Comparison of ENCODE assay signal across 10 cellular contexts in genomic region chr19:49878744-49879070, GRCh38. TPM values are rescaled to one million over a fixed set of nuclear protein-coding genes. Genes with fewer than 3 reads are reported as not detected.
A peak's percentile ranks its signal among the peaks of the same experiment; 100 is the strongest.
DNase-seq lines count a peak whose midpoint lies in the region; ATAC-seq and TF ChIP-seq lines count a peak whose summit lies in the region.
"Had no signal": no experiment of that assay in that cellular context is flagged by ENCODE, and none has a peak within 500 bp of the region (broad histone marks: within the 10 kb centered on the region; RNA-seq: fewer than 3 reads in every experiment).

No MANE protein-coding gene starts in this region.

- H3K4me3 ChIP-seq in GM08714 (ENCODE audit: low read length) (peak overlapping the region; percentile 83; the same call in 1 of the 2 replicates), Peyer's patch (peak overlapping the region in 2 of 4 donors; percentile 75 to 78), foreskin fibroblast (ENCODE audit: low read depth in 1 of 2, low read length in 2 of 2) (peak overlapping the region; percentile 83 to 85), skeletal muscle cell (ENCODE audit: low read depth, low read length) (peak overlapping the region; percentile 66)

- H3K27me3 ChIP-seq in Peyer's patch: no peaks in the 10 kb centered on the region

- POLR2A ChIA-PET in HEK293T (lab: Yijun Ruan, JAX): no interaction called here

- CTCF ChIA-PET in HEK293T (lab: Yijun Ruan, JAX): no interaction called here

- no peak for ATAC-seq in GM21447 (IDR thresholded peaks at IDR 0.05; ENCODE audit: unreplicated experiment)
- ATAC-seq in GM18519 (IDR thresholded peaks at IDR 0.05; ENCODE audit: low FRiP score, unreplicated experiment): no peak

- H3K36me3 ChIP-seq in Peyer's patch: peaks cover 0 to 51% (median 4%) of the 10 kb centered on the region in 3 donors

- TF ChIP-seq CTCF in Peyer's patch (IDR thresholded peaks at IDR 0.05) (no peak), foreskin fibroblast (IDR thresholded peaks at IDR 0.05; ENCODE audit: low read depth, low read length) (no peak)

- no peak for TF ChIP-seq POLR2A in Peyer's patch (IDR thresholded peaks at IDR 0.05)

- no peak for DNase-seq in Peyer's patch
- no peak for DNase-seq in foreskin fibroblast
- DNase-seq in skeletal muscle cell (ENCODE audit: low read depth): no peak
- DNase-seq in NCI-H2196 (lab: John Stamatoyannopoulos, UW; ENCODE audit: unreplicated experiment): no peak
- no peak for DNase-seq in HEK293T (ENCODE audit: extremely low spot score)
- DNase-seq: activated B cell treated with CpG ODN at 0.5 μM for 24 hours, NCI-H2081 treated with DMSO at 0.1 percent for 48 hours had no signal

- H3K27ac ChIP-seq in Peyer's patch: peak overlapping the region in 3 of 4 donors; percentile 92 to 98 (median 94)

- peaks cover 0 to 27% (median 4%) of the 10 kb centered on the region in 4 donors for H3K4me1 ChIP-seq in Peyer's patch

- H3K9me3 ChIP-seq in Peyer's patch: no peaks in the 10 kb centered on the region

TF ChIP-seq in HEK293T, 16 proteins besides CTCF, POLR2A, EP300 and RAD21:
- TF ChIP-seq FOXK2 (IDR thresholded peaks at IDR 0.05): no peak
- TF ChIP-seq PKNOX1 (IDR thresholded peaks at IDR 0.05): no peak
- TF ChIP-seq HDGF (IDR thresholded peaks at IDR 0.05; ENCODE audit: borderline replicate concordance): no peak
- TF ChIP-seq NFRKB (IDR thresholded peaks at IDR 0.05): no peak
- no peak for TF ChIP-seq ZNF384 (IDR thresholded peaks at IDR 0.05)
- TF ChIP-seq LEF1 (IDR thresholded peaks at IDR 0.05; ENCODE audit: borderline replicate concordance): no peak
- TF ChIP-seq SUZ12 (IDR thresholded peaks at IDR 0.05): no peak
- no peak for TF ChIP-seq L3MBTL2 (conservative IDR thresholded peaks at IDR 0.05)
- no peak for TF ChIP-seq FOXA1 (IDR thresholded peaks at IDR 0.05)
- no peak for TF ChIP-seq BHLHE40 (IDR thresholded peaks at IDR 0.05; ENCODE audit: borderline replicate concordance)
- no peak for TF ChIP-seq ARNT (IDR thresholded peaks at IDR 0.05)
TF ChIP-seq in HEK293T: peak in this region for 0.

RNA-seq across cellular contexts. Expression of gene TBC1D17, which starts 1.2 kb away (rescaled TPM):
- total RNA-seq in Peyer's patch: 10 to 100 TPM; 22.8 to 83.3 (median 62.1) TPM

RNA-seq across cellular contexts. Expression of gene AKT1S1, which starts 1.6 kb away (rescaled TPM):
- 10 to 100 TPM; 17.2 to 30.5 (median 23.3) TPM for total RNA-seq in Peyer's patch

RNA-seq across cellular contexts. Expression of gene PNKP, which starts 11.3 kb away (rescaled TPM):
- 100 to 1,000 TPM in 3 of 4 donors, 10 to 100 TPM in 1; 58.7 to 235 (median 118) TPM for total RNA-seq in Peyer's patch

RNA-seq across cellular contexts. Expression of gene IL4I1, which starts 18.0 kb away (rescaled TPM):
- not detected for total RNA-seq in Peyer's patch

RNA-seq across cellular contexts. Expression of gene PTOV1, which starts 27.7 kb away (rescaled TPM):
- total RNA-seq in Peyer's patch: 100 to 1,000 TPM in 2 of 4 donors, 10 to 100 TPM in 2; 80.0 to 153 (median 95.9) TPM
